In the genomic region with DNA sequence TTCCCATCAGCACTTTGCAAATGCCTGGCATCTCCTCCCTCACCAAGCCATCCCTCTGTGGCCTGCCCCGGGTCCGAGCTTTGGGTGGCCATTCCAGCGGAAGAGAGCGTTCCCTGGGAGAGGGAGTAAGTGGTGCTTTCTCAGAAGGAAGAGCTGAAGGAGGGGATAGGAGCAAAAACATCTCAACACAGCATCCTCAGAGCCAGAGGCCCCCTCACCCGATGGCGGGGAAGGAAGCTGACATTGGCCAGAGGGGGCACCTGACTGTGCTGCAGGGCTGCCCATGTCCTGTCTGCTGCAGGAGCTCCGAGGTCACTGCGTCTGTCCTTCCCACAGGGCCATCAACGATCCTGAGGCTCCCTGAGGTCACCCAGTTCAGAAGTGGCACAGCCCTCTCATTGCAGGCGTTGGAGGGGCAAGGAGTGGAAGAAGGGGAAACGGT, we compare ENCODE assay signal across 18 cellular contexts. TPM values are rescaled to one million over a fixed set of nuclear protein-coding genes. Genes with fewer than 3 reads are reported as not detected.
DNase-seq lines count a peak whose midpoint lies in the region; ATAC-seq, FAIRE-seq and TF ChIP-seq lines count a peak whose summit lies in the region.
"Had no signal": no experiment of that assay in that cellular context is flagged by ENCODE, and none has a peak within 500 bp of the region (broad histone marks: within the 10 kb centered on the region; RNA-seq: fewer than 3 reads in every experiment).

No MANE protein-coding gene starts in this region.

- ATAC-seq in right cardiac atrium: no peak

- intact Hi-C loops in right cardiac atrium (cut with DNase I): no loop called here

- WGBS in mesendoderm (ENCODE audit: extremely low coverage, insufficient coverage, low lambda C conversion rate): no CpG with 5 or more reads among the region's 11 CpGs
- 20% methylated on average over 11 of the region's 11 CpGs for WGBS in right cardiac atrium

- peaks cover 2% of the 10 kb centered on the region for H3K36me3 Mint-ChIP-seq in astrocyte (ENCODE audit: low read depth, unreplicated experiment)
- peaks cover 0 to 5% (median 0%) of the 10 kb centered on the region in 3 donors for H3K36me3 Mint-ChIP-seq in CD8-positive, alpha-beta memory T cell

- H3K4me3 ChIP-seq in AG04450 (ENCODE audit: low read depth, low read length) (peak overlapping the region; percentile 17; the same call in 1 of the 2 replicates), H7 (ENCODE audit: insufficient read depth, low read depth, low read length) (peak overlapping the region; percentile 52), astrocyte (ENCODE audit: insufficient read depth, low read depth, low read length) (no peak overlapping the region), mesendoderm (ENCODE audit: low read length) (no peak overlapping the region), right cardiac atrium (ENCODE audit: low read length) (no peak overlapping the region)
- H3K4me3 ChIP-seq in CD8-positive, alpha-beta memory T cell (ENCODE audit: low read length): no peak overlapping the region
- H3K4me3 ChIP-seq: prostate gland had no signal

- H3K4me1 ChIP-seq in astrocyte (ENCODE audit: insufficient read depth, low read length) (peaks cover 5% of the 10 kb centered on the region), mesendoderm (ENCODE audit: control insufficient read depth, low read depth, low read length) (peaks cover 5% of the 10 kb centered on the region), right cardiac atrium (ENCODE audit: control insufficient read depth, insufficient read depth, low read length) (no peaks in the 10 kb centered on the region)
- peaks cover 4% of the 10 kb centered on the region for H3K4me1 ChIP-seq in CD8-positive, alpha-beta memory T cell (ENCODE audit: insufficient read depth, low read length)

- H4K8ac ChIP-seq in mesendoderm (ENCODE audit: low read depth, low read length): no peak overlapping the region

- H3K27ac Mint-ChIP-seq in astrocyte (ENCODE audit: unreplicated experiment): no peak overlapping the region
- no peak overlapping the region for H3K27ac Mint-ChIP-seq in CD8-positive, alpha-beta memory T cell
- H3K27ac Mint-ChIP-seq: activated CD8-positive, alpha-beta T cell treated with anti-CD3 and anti-CD28 coated beads, Interleukin-2, amount 10 ng/mL, durations not matched to agents 7 days and 5 days; activated T-helper 17 cell treated with anti-CD3 and anti-CD28 coated beads, Interleukin-2, amount 50 U/mL, for 72 hours; stimulated activated naive CD8-positive, alpha-beta T cell treated with anti-CD3 and anti-CD28 coated beads, Interleukin-15, Interleukin-2, amounts not matched to agents 100 ng/mL and 50 ng/mL, for 24 hours had no signal

- no peak for DNase-seq in AG04450 (ENCODE audit: low read depth, low spot score)
- DNase-seq in H7: peak; percentile 60
- DNase-seq in astrocyte (ENCODE audit: low read depth): no peak
- no peak for DNase-seq in mesendoderm
- no peak for DNase-seq in right cardiac atrium
- DNase-seq in NCI-H345 treated with DMSO at 0.1 percent for 48 hours (lab: John Stamatoyannopoulos, UW; ENCODE audit: unreplicated experiment): no peak
- DNase-seq in CD8-positive, alpha-beta memory T cell: no peak
- no peak for DNase-seq in COR-L47 (lab: John Stamatoyannopoulos, UW)

- H3K9ac ChIP-seq in astrocyte (ENCODE audit: low read length): no peak overlapping the region
- peak overlapping the region; percentile 39 for H3K9ac ChIP-seq in mesendoderm (ENCODE audit: low read length)

- H3K27me3 ChIP-seq in AG04450 (ENCODE audit: control insufficient read depth, insufficient read depth, low read length): peaks cover 56% of the 10 kb centered on the region
- peaks cover 21% of the 10 kb centered on the region for H3K27me3 ChIP-seq in H7 (ENCODE audit: control insufficient read depth, insufficient read depth, low read length)
- peaks cover 35% of the 10 kb centered on the region for H3K27me3 ChIP-seq in astrocyte (ENCODE audit: insufficient read depth, low read length)
- H3K27me3 ChIP-seq in mesendoderm (ENCODE audit: insufficient read depth, low read length, poor library complexity): no peaks in the 10 kb centered on the region
- H3K27me3 ChIP-seq in right cardiac atrium (ENCODE audit: control insufficient read depth, insufficient read depth): no peaks in the 10 kb centered on the region
- H3K27me3 ChIP-seq in CD8-positive, alpha-beta memory T cell (ENCODE audit: insufficient read depth, low read length, poor library complexity, severe bottlenecking): peaks cover 44% of the 10 kb centered on the region

- H3K4ac ChIP-seq in mesendoderm (ENCODE audit: low read depth, low read length): no peak overlapping the region

- no peak for FAIRE-seq in astrocyte (lab: Jason Lieb, UNC)

- H2BK120ac ChIP-seq in mesendoderm (ENCODE audit: low read depth, low read length): no peak overlapping the region

- H2BK15ac ChIP-seq in mesendoderm (replicated peaks; ENCODE audit: low read depth): no peak overlapping the region

- H3K27me3 Mint-ChIP-seq in astrocyte (ENCODE audit: low read depth, unreplicated experiment): peaks cover 58% of the 10 kb centered on the region
- peaks cover 43 to 65% of the 10 kb centered on the region in 2 donors for H3K27me3 Mint-ChIP-seq in CD8-positive, alpha-beta memory T cell

- no peak overlapping the region for H2AK5ac ChIP-seq in mesendoderm (ENCODE audit: low read length)

- H3K4me2 ChIP-seq in astrocyte (ENCODE audit: low read length): peak overlapping the region; percentile 67
- H3K4me2 ChIP-seq in mesendoderm (ENCODE audit: low read length): peak overlapping the region; percentile 45

- H4K5ac ChIP-seq in mesendoderm (ENCODE audit: low read length): no peak overlapping the region

- no peak overlapping the region for H3K18ac ChIP-seq in mesendoderm (ENCODE audit: low read length)

- CTCF ChIA-PET in AG04450 (lab: Charles Lee): interaction anchor here (0.6 to 2.6 kb wide), 12 partner anchors 11 to 381 kb away, joined by 3 to 26 read pairs (median 4); a partner anchor contains a TSS
- CTCF ChIA-PET in CD8-positive, alpha-beta memory T cell (lab: Charles Lee): interaction anchor here (0.8 to 3.7 kb wide), 16 partner anchors 9 to 340 kb away, joined by 3 to 19 read pairs (median 3); a partner anchor contains a TSS

- H2AFZ ChIP-seq in astrocyte (ENCODE audit: low read depth, low read length): no peak overlapping the region

- POLR2A ChIA-PET in AG04450 (lab: Yijun Ruan, JAX): interaction anchor here (0.7 kb wide), 1 partner anchor 21 kb away, joined by 3 read pairs; a partner anchor contains a TSS
- POLR2A ChIA-PET in CD8-positive, alpha-beta memory T cell (lab: Charles Lee): interaction anchor here (0.7 kb wide), 1 partner anchor 329 kb away, joined by 3 read pairs; no protein-coding TSS in a partner anchor

- H2BK5ac ChIP-seq in mesendoderm (ENCODE audit: low read length): no peak overlapping the region

- no peak for TF ChIP-seq CTCF in AG04450 (IDR thresholded peaks at IDR 0.05; ENCODE audit: low read depth, low read length)
- TF ChIP-seq CTCF in astrocyte (IDR thresholded peaks at IDR 0.05; ENCODE audit: insufficient read depth, low read depth, low read length): no peak

- H3K4me1 Mint-ChIP-seq in astrocyte (ENCODE audit: low read depth, unreplicated experiment): peaks cover 4% of the 10 kb centered on the region
- peaks cover 0 to 10% (median 5%) of the 10 kb centered on the region in 3 donors for H3K4me1 Mint-ChIP-seq in CD8-positive, alpha-beta memory T cell

- no peaks in the 10 kb centered on the region for H3K36me3 ChIP-seq in H7 (replicated peaks; ENCODE audit: control insufficient read depth, insufficient read depth, low read length)
- no peaks in the 10 kb centered on the region for H3K36me3 ChIP-seq in astrocyte (ENCODE audit: insufficient read depth, low read length)
- no peaks in the 10 kb centered on the region for H3K36me3 ChIP-seq in mesendoderm (ENCODE audit: control insufficient read depth, insufficient read depth, low read length)
- no peaks in the 10 kb centered on the region for H3K36me3 ChIP-seq in CD8-positive, alpha-beta memory T cell (ENCODE audit: insufficient read depth, low read length)
- H3K36me3 ChIP-seq: prostate gland had no signal

- peak overlapping the region; percentile 85 for H3K56ac ChIP-seq in mesendoderm (ENCODE audit: low read length)

- no peak overlapping the region for H3K4me3 Mint-ChIP-seq in astrocyte (ENCODE audit: unreplicated experiment)
- peak overlapping the region in 1 of 7 donors; percentile 36 for H3K4me3 Mint-ChIP-seq in CD8-positive, alpha-beta memory T cell
- H3K4me3 Mint-ChIP-seq: activated CD8-positive, alpha-beta T cell treated with anti-CD3 and anti-CD28 coated beads, Interleukin-2, amount 10 ng/mL, durations not matched to agents 7 days and 5 days; stimulated activated naive CD8-positive, alpha-beta T cell treated with anti-CD3 and anti-CD28 coated beads, Interleukin-15, Interleukin-2, amounts not matched to agents 100 ng/mL and 50 ng/mL, for 24 hours had no signal

- no peaks in the 10 kb centered on the region for H3K79me2 ChIP-seq in astrocyte (ENCODE audit: insufficient read depth, low read length)
- H3K79me2 ChIP-seq in mesendoderm (ENCODE audit: control insufficient read depth, insufficient read depth, low read length): no peaks in the 10 kb centered on the region

- H3K23ac ChIP-seq in mesendoderm (ENCODE audit: low read length): no peak overlapping the region

- peaks cover 3% of the 10 kb centered on the region for H3K9me3 Mint-ChIP-seq in astrocyte (ENCODE audit: unreplicated experiment)
- no peaks in the 10 kb centered on the region for H3K9me3 Mint-ChIP-seq in CD8-positive, alpha-beta memory T cell
- H3K9me3 Mint-ChIP-seq: activated T-helper 17 cell treated with anti-CD3 and anti-CD28 coated beads, Interleukin-2, amount 50 U/mL, for 72 hours; stimulated activated naive CD8-positive, alpha-beta T cell treated with anti-CD3 and anti-CD28 coated beads, Interleukin-15, Interleukin-2, amounts not matched to agents 100 ng/mL and 50 ng/mL, for 24 hours had no signal

- no peaks in the 10 kb centered on the region; the same call in 1 of the 2 replicates for H3K9me3 ChIP-seq in AG04450 (ENCODE audit: control insufficient read depth, insufficient read depth, low read length)
- no peaks in the 10 kb centered on the region for H3K9me3 ChIP-seq in astrocyte (ENCODE audit: insufficient read depth, low read depth, low read length)
- no peaks in the 10 kb centered on the region for H3K9me3 ChIP-seq in right cardiac atrium (ENCODE audit: control insufficient read depth, low read length)
- H3K9me3 ChIP-seq in CD8-positive, alpha-beta memory T cell (ENCODE audit: low read length): no peaks in the 10 kb centered on the region
- H3K9me3 ChIP-seq: prostate gland had no signal

- H3K27ac ChIP-seq in AG04450 (ENCODE audit: low read depth, low read length): no peak overlapping the region
- no peak overlapping the region for H3K27ac ChIP-seq in astrocyte (ENCODE audit: low read depth, low read length)
- no peak overlapping the region for H3K27ac ChIP-seq in mesendoderm (ENCODE audit: low read depth, low read length)
- no peak overlapping the region for H3K27ac ChIP-seq in right cardiac atrium (ENCODE audit: low read length)
- no peak overlapping the region for H3K27ac ChIP-seq in CD8-positive, alpha-beta memory T cell (ENCODE audit: low read depth, low read length)
- H3K27ac ChIP-seq: epithelial cell of prostate, prostate gland had no signal

- H3K79me1 ChIP-seq in mesendoderm (ENCODE audit: low read length): no peaks in the 10 kb centered on the region

- peaks cover 8% of the 10 kb centered on the region for H4K20me1 ChIP-seq in astrocyte (ENCODE audit: insufficient read depth, low read length)

RNA-seq across cellular contexts. Expression of a gene that starts 0.4 kb away (rescaled TPM):
- polyA plus RNA-seq in AG04450 (2011; rRNA removed) (not detected in 2 replicates), right cardiac atrium (not detected)
- not detected in 2 replicates for polyA minus RNA-seq in AG04450 (2011; rRNA and poly(A)+ RNA removed)
- 3.0 and 5.5 TPM in 2 replicates for total RNA-seq in H7 (2014; rRNA removed; shearing (Covaris generic))
- total RNA-seq in astrocyte (1.4 and 1.9 TPM in 2 replicates), right cardiac atrium (not detected)
- polyA plus RNA-seq in mesendoderm (2013, experiment 1 of 2): 3.4 TPM
- polyA plus RNA-seq in mesendoderm (2013, experiment 2 of 2): 3.9 TPM
- total RNA-seq in CD8-positive, alpha-beta memory T cell: under 1 TPM; 0.55 to 0.84 TPM
- not detected for polyA plus RNA-seq in CD8-positive, alpha-beta memory T cell
- total RNA-seq: mononuclear cell had no signal

RNA-seq across cellular contexts. Expression of a gene that starts 8.5 kb away (rescaled TPM):
- polyA plus RNA-seq in AG04450 (2011; rRNA removed): not detected in 2 replicates
- not detected in 2 replicates for polyA minus RNA-seq in AG04450 (2011; rRNA and poly(A)+ RNA removed)
- not detected in 2 replicates for total RNA-seq in H7 (2014; rRNA removed; shearing (Covaris generic))
- not detected in 2 replicates for total RNA-seq in astrocyte
- polyA plus RNA-seq in mesendoderm (2013, experiment 1 of 2): not detected
- polyA plus RNA-seq in mesendoderm (2013, experiment 2 of 2): not detected
- total RNA-seq in right cardiac atrium: not detected
- not detected for polyA plus RNA-seq in right cardiac atrium
- total RNA-seq in CD8-positive, alpha-beta memory T cell: not detected
- not detected for polyA plus RNA-seq in CD8-positive, alpha-beta memory T cell
- total RNA-seq: activated CD8-positive, alpha-beta T cell treated with anti-CD3 and anti-CD28 coated beads, Interleukin-2, amount 10 ng/mL, durations not matched to agents 7 days and 5 days; activated T-helper 17 cell treated with anti-CD3 and anti-CD28 coated beads, Interleukin-2, amount 50 U/mL, for 72 hours; chondrocyte; glomerular endothelial cell; mononuclear cell; prostate gland; urinary bladder had no signal
- polyA plus RNA-seq: adipose tissue, urinary bladder had no signal

RNA-seq across cellular contexts. Expression of a gene that starts 20.7 kb away (rescaled TPM):
- 0.22 and 0.46 TPM in 2 replicates for polyA plus RNA-seq in AG04450 (2011; rRNA removed)
- polyA minus RNA-seq in AG04450 (2011; rRNA and poly(A)+ RNA removed): 0.39 and 0.87 TPM in 2 replicates
- 4.1 and 5.3 TPM in 2 replicates for total RNA-seq in H7 (2014; rRNA removed; shearing (Covaris generic))
- total RNA-seq in astrocyte: 0.50 and 0.89 TPM in 2 replicates
- 0.84 TPM for polyA plus RNA-seq in mesendoderm (2013, experiment 1 of 2)
- 0.73 TPM for polyA plus RNA-seq in mesendoderm (2013, experiment 2 of 2)
- total RNA-seq in right cardiac atrium: under 1 TPM; 0.40 to 0.59 (median 0.47) TPM
- polyA plus RNA-seq in right cardiac atrium: 0.77 TPM
- total RNA-seq in CD8-positive, alpha-beta memory T cell: under 1 TPM; 0.13 to 0.42 TPM
- not detected for polyA plus RNA-seq in CD8-positive, alpha-beta memory T cell
- total RNA-seq: mononuclear cell had no signal

RNA-seq across cellular contexts. Expression of a gene that starts 34.1 kb away (rescaled TPM):
- polyA plus RNA-seq in AG04450 (2011; rRNA removed): 631 and 806 TPM in 2 replicates
- 968 and 1,220 TPM in 2 replicates for polyA minus RNA-seq in AG04450 (2011; rRNA and poly(A)+ RNA removed)
- 1,524 and 1,553 TPM in 2 replicates for total RNA-seq in H7 (2014; rRNA removed; shearing (Covaris generic))
- 1,795 and 1,830 TPM in 2 replicates for total RNA-seq in astrocyte
- polyA plus RNA-seq in mesendoderm (2013, experiment 1 of 2): 759 TPM
- polyA plus RNA-seq in mesendoderm (2013, experiment 2 of 2): 778 TPM
- 1,000 to 10,000 TPM; 2,625 to 3,581 (median 3,363) TPM for total RNA-seq in right cardiac atrium
- polyA plus RNA-seq in right cardiac atrium: 3,115 TPM
- 1,000 to 10,000 TPM; 1,907 to 1,909 TPM for total RNA-seq in CD8-positive, alpha-beta memory T cell
- 1,157 TPM for polyA plus RNA-seq in CD8-positive, alpha-beta memory T cell

RNA-seq across cellular contexts. Expression of a gene that starts 35.5 kb away (rescaled TPM):
- 27.3 and 27.5 TPM in 2 replicates for polyA plus RNA-seq in AG04450 (2011; rRNA removed)
- 8.6 and 10.1 TPM in 2 replicates for polyA minus RNA-seq in AG04450 (2011; rRNA and poly(A)+ RNA removed)
- total RNA-seq in H7 (2014; rRNA removed; shearing (Covaris generic)): 58.7 and 91.9 TPM in 2 replicates
- total RNA-seq in astrocyte: 58.5 and 64.8 TPM in 2 replicates
- 73.7 TPM for polyA plus RNA-seq in mesendoderm (2013, experiment 1 of 2)
- polyA plus RNA-seq in mesendoderm (2013, experiment 2 of 2): 74.0 TPM
- 10 to 100 TPM; 32.7 to 44.6 (median 37.1) TPM for total RNA-seq in right cardiac atrium
- polyA plus RNA-seq in right cardiac atrium: 59.1 TPM
- 100 to 1,000 TPM; 121 to 123 TPM for total RNA-seq in CD8-positive, alpha-beta memory T cell
- 6.5 TPM for polyA plus RNA-seq in CD8-positive, alpha-beta memory T cell

Comparison
In these comparisons a context has a peak if more than half of its experiments do, and no peak if none do; other contexts are left out.
1. H3K4me3 ChIP-seq: peak in AG04450 (single experiment) and H7 (single experiment); none in astrocyte (single experiment), mesendoderm (single experiment), right cardiac atrium (single experiment) and CD8-positive, alpha-beta memory T cell (single experiment).